Comparison of ENCODE assay signal across 20 cellular contexts in the genomic region with DNA sequence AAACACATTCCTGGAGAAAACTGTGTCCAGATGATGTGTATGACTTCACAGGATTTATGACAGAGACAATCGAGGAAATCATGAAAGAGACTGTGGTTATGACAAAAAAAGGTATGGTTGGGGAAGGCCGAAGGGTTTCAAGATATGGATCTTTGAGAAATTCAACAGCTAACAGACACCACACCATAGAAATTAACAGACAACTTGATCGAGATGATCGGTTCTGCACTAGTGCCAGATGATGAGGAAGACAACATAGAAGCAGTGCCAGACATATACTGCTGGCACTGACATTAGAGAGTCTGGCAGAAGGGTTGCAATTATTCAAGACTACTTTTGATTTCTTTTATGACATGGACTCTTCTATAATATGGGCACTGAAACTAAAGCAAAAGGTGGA. TPM values are rescaled to one million over a fixed set of nuclear protein-coding genes. Genes with fewer than 3 reads are reported as not detected.
"Had no signal": no experiment of that assay in that cellular context is flagged by ENCODE, and none has a peak within 500 bp of the region (broad histone marks: within the 10 kb centered on the region; RNA-seq: fewer than 3 reads in every experiment).

No MANE protein-coding gene starts in this region.

- H3K27ac Mint-ChIP-seq: activated B cell treated with CpG ODN at 0.5 μM for 24 hours; activated CD4-positive, alpha-beta T cell treated with anti-CD3 and anti-CD28 coated beads for 36 hours; activated naive CD4-positive, alpha-beta T cell treated with anti-CD3 and anti-CD28 coated beads for 36 hours; activated naive CD8-positive, alpha-beta T cell treated with anti-CD3 and anti-CD28 coated beads, Interleukin-2, amount 10 ng/mL, durations not matched to agents 7 days and 5 days; activated T-cell treated with anti-CD3 and anti-CD28 coated beads, Interleukin-2, amount 50 U/mL, for 24 hours had no signal

- DNase-seq: activated B cell treated with CpG ODN at 0.5 μM for 24 hours; activated CD4-positive, alpha-beta T cell treated with anti-CD3 and anti-CD28 coated beads for 36 hours; activated effector memory CD4-positive, alpha-beta T cell treated with Interleukin-2 at 50 U/mL for 16 hours; activated naive CD4-positive, alpha-beta T cell treated with anti-CD3 and anti-CD28 coated beads for 36 hours; activated naive CD8-positive, alpha-beta T cell treated with anti-CD3 and anti-CD28 coated beads, Interleukin-2, amount 10 ng/mL, durations not matched to agents 7 days and 5 days; activated T-cell treated with anti-CD3 and anti-CD28 coated beads, Interleukin-2, amount 50 U/mL, for 24 hours; amniotic stem cell; effector CD4-positive, alpha-beta T cell; foreskin fibroblast; kidney glomerular epithelial cell; left lung; naive thymus-derived CD4-positive, alpha-beta T cell; stimulated activated CD4-positive, alpha-beta T cell treated with anti-CD3 and anti-CD28 coated beads, Interleukin-4, amount 100 ng/mL, for 24 hours; stimulated activated naive CD8-positive, alpha-beta T cell treated with anti-CD3 and anti-CD28 coated beads, Interleukin-15, Interleukin-2, amounts not matched to agents 100 U/mL and 50 U/mL, for 24 hours; upper lobe of right lung had no signal

- H3K27me3 Mint-ChIP-seq: activated B cell treated with CpG ODN at 0.5 μM for 24 hours; activated CD4-positive, alpha-beta T cell treated with anti-CD3 and anti-CD28 coated beads for 36 hours; activated naive CD8-positive, alpha-beta T cell treated with anti-CD3 and anti-CD28 coated beads, Interleukin-2, amount 10 ng/mL, durations not matched to agents 7 days and 5 days; activated T-cell treated with anti-CD3 and anti-CD28 coated beads, Interleukin-2, amount 50 U/mL, for 24 hours; naive thymus-derived CD4-positive, alpha-beta T cell had no signal

- ATAC-seq: activated CD4-positive, alpha-beta T cell treated with anti-CD3 and anti-CD28 coated beads for 36 hours; left lung; naive thymus-derived CD4-positive, alpha-beta T cell; stimulated activated naive CD8-positive, alpha-beta T cell treated with anti-CD3 and anti-CD28 coated beads, Interleukin-15, Interleukin-2, amounts not matched to agents 100 U/mL and 50 U/mL, for 24 hours; upper lobe of right lung had no signal

- FAIRE-seq: endometrium had no signal

- H3K27me3 ChIP-seq: left lung, right atrium auricular region, upper lobe of right lung had no signal

- H3K9me3 ChIP-seq: left lung, prostate gland, upper lobe of right lung had no signal

- H3K4me3 ChIP-seq: left lung, lung, prostate gland, right atrium auricular region, upper lobe of right lung had no signal

- H3K9me3 Mint-ChIP-seq: activated B cell treated with CpG ODN at 0.5 μM for 24 hours; activated naive CD4-positive, alpha-beta T cell treated with anti-CD3 and anti-CD28 coated beads for 36 hours; activated naive CD8-positive, alpha-beta T cell treated with anti-CD3 and anti-CD28 coated beads, Interleukin-2, amount 10 ng/mL, durations not matched to agents 7 days and 5 days; activated T-cell treated with anti-CD3 and anti-CD28 coated beads, Interleukin-2, amount 50 U/mL, for 24 hours had no signal

- H3K27ac ChIP-seq: left lung, prostate gland, right atrium auricular region, upper lobe of right lung had no signal

- H3K4me3 Mint-ChIP-seq: activated B cell treated with CpG ODN at 0.5 μM for 24 hours; activated CD4-positive, alpha-beta T cell treated with anti-CD3 and anti-CD28 coated beads for 36 hours; activated naive CD4-positive, alpha-beta T cell treated with anti-CD3 and anti-CD28 coated beads for 36 hours; activated naive CD8-positive, alpha-beta T cell treated with anti-CD3 and anti-CD28 coated beads, Interleukin-2, amount 10 ng/mL, durations not matched to agents 7 days and 5 days; activated T-cell treated with anti-CD3 and anti-CD28 coated beads, Interleukin-2, amount 50 U/mL, for 24 hours; naive thymus-derived CD4-positive, alpha-beta T cell had no signal

- H3K4me1 ChIP-seq: left lung, prostate gland, right atrium auricular region, upper lobe of right lung had no signal

- H3K36me3 ChIP-seq: prostate gland, right atrium auricular region had no signal

RNA-seq across cellular contexts. Expression of a gene that starts 37.2 kb away (rescaled TPM):
- total RNA-seq: activated naive CD4-positive, alpha-beta T cell treated with anti-CD3 and anti-CD28 coated beads for 36 hours; T-helper 1 cell treated with Interleukin-12 subunit alpha and Interleukin-12 subunit beta and Interleukin-4 antibody, amounts not matched to agents 30 ng/mL and 1 ng/mL, for 36 hours had no signal
